Comparison of ENCODE assay signal across 9 cellular contexts in the genomic region with DNA sequence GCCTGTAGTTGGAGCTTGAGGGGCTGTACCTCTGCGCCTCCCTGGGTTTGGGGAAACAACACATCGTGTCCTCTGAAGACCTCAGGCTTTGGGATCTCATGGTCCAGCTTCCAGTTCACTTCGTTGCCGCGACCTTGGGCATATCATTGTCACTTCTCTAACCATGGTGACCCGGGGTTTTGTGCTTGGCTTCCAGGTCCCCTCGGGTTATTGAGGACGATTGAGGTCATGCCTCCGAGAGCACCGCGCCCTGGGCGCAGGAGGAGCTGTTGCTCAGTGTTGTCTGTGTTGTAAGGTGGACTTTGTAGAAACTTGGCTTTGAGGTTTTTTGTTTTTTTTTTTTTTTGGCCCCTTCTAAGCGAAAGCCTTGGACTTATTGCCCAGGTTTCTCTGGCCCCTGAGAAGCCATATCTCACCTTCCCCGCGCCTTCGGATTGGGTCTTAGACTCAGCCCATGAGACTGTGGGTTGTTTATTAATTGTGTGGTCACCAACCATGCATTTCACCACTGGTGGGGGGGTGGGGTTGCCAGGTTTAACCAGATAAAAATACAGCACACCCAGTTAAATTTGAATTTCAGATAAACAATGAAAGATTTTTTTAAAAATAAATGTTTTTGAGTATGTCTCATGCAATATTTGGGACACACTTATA. TPM values are rescaled to one million over a fixed set of nuclear protein-coding genes. Genes with fewer than 3 reads are reported as not detected.
DNase-seq lines count a peak whose midpoint lies in the region; ATAC-seq and TF ChIP-seq lines count a peak whose summit lies in the region.
"Had no signal": no experiment of that assay in that cellular context is flagged by ENCODE, and none has a peak within 500 bp of the region (broad histone marks: within the 10 kb centered on the region; RNA-seq: fewer than 3 reads in every experiment).

No MANE protein-coding gene starts in this region.

- intact Hi-C loops in Panc1 (cut with micrococcal nuclease; ENCODE audit: unreplicated experiment) (no loop called here), gastrocnemius medialis (cut with DNase I; ENCODE audit: low total_unique reads) (loop anchor here (5.0 kb wide), 2 partner anchors 107 to 227 kb away; a partner anchor contains a TSS)

- in situ Hi-C loops in Panc1 (cut with HindIII; ENCODE audit: low pct_unique_long_range_greater_than_20kb, low sequenced_read_pairs): no loop called here
- in situ Hi-C loops in gastrocnemius medialis (cut with MboI; ENCODE audit: low sequenced_read_pairs in 4 of 4): no loop called here

- TF ChIP-seq CTCF in GM06990 (IDR thresholded peaks at IDR 0.05; ENCODE audit: insufficient read depth, low read length, poor library complexity, severe bottlenecking) (no peak), Panc1 (IDR thresholded peaks at IDR 0.05) (no peak), gastrocnemius medialis (IDR thresholded peaks at IDR 0.05 in 4 of 5, conservative IDR thresholded peaks at IDR 0.05 in 1 of 5) (no peak)

- POLR2A ChIA-PET in Panc1 (lab: Charles Lee): interaction anchor here (0.5 to 0.6 kb wide), 2 partner anchors 86 to 1804 kb away, joined by 3 read pairs; no protein-coding TSS in a partner anchor

- no TSS peak for BruUV-seq in Panc1 (replicated peaks; lab: Mats Ljungman, UMichigan)

- H3K27me3 ChIP-seq in GM06990 (replicated peaks; ENCODE audit: control insufficient read depth, insufficient read depth, low read length): no peaks in the 10 kb centered on the region; the same call in 1 of the 2 replicates
- H3K27me3 ChIP-seq in Panc1 (ENCODE audit: control insufficient read depth, insufficient read depth, low read length): no peaks in the 10 kb centered on the region
- H3K27me3 ChIP-seq in gastrocnemius medialis: no peaks in the 10 kb centered on the region
- H3K27me3 ChIP-seq: SJSA1 had no signal

- TF ChIP-seq POLR2A in gastrocnemius medialis (IDR thresholded peaks at IDR 0.05): no peak

- CTCF ChIA-PET in Panc1 (lab: Charles Lee): no interaction called here

- peak overlapping the region; percentile 90 for H3K27ac ChIP-seq in Panc1 (ENCODE audit: low read length)
- H3K27ac ChIP-seq in gastrocnemius medialis: peak overlapping the region; percentile 84 to 96 (median 91)
- H3K27ac ChIP-seq: SJSA1 had no signal

- H3K9me3 ChIP-seq in Panc1 (ENCODE audit: control insufficient read depth, insufficient read depth, low read depth, low read length) (no peaks in the 10 kb centered on the region), gastrocnemius medialis (no peaks in the 10 kb centered on the region)
- H3K9me3 ChIP-seq: SJSA1 had no signal

- H3K4me1 ChIP-seq in Panc1 (ENCODE audit: control insufficient read depth, insufficient read depth, low read length) (peaks cover 32% of the 10 kb centered on the region), gastrocnemius medialis (peaks cover 39 to 59% of the 10 kb centered on the region in 2 donors)

- no peak for DNase-seq in GM06990 (ENCODE audit: extremely low read depth, insufficient read length)
- DNase-seq in Panc1 (ENCODE audit: low read depth, low spot score): no peak
- peak; percentile 86 for DNase-seq in glomerular visceral epithelial cell (ENCODE audit: extremely low spot score)
- peak in 1 of 2 donors; percentile 41 for DNase-seq in gastrocnemius medialis
- no peak for DNase-seq in activated effector memory CD4-positive, alpha-beta T cell treated with Interleukin-2 at 50 U/mL for 16 hours
- no peak for DNase-seq in foreskin melanocyte

- H3K36me3 ChIP-seq in GM06990 (ENCODE audit: control insufficient read depth, insufficient read depth, low read length) (no peaks in the 10 kb centered on the region), Panc1 (ENCODE audit: control insufficient read depth, insufficient read depth, low read length) (no peaks in the 10 kb centered on the region; the same call in 1 of the 2 replicates), gastrocnemius medialis (no peaks in the 10 kb centered on the region)
- H3K36me3 ChIP-seq: SJSA1 had no signal

- ATAC-seq in Panc1: no peak; the same call in 1 of the 2 replicates
- no peak for ATAC-seq in gastrocnemius medialis
- ATAC-seq in HG03095 (IDR thresholded peaks at IDR 0.05; ENCODE audit: unreplicated experiment): no peak
- ATAC-seq in HG02798 (IDR thresholded peaks at IDR 0.05; ENCODE audit: poor library complexity, unreplicated experiment): no peak

- peak overlapping the region; percentile 66 for H3K4me3 ChIP-seq in GM06990 (replicated peaks; ENCODE audit: low read depth, low read length)
- H3K4me3 ChIP-seq in Panc1 (ENCODE audit: low read depth in 2 of 2, low read length in 2 of 2): peak overlapping the region; percentile 69 to 76
- H3K4me3 ChIP-seq in gastrocnemius medialis: peak overlapping the region; percentile 62 to 79 (median 73)

RNA-seq across cellular contexts. Expression of a gene that starts 2.6 kb away (rescaled TPM):
- total RNA-seq in Panc1 (2021; ENCODE audit: unreplicated experiment): 14.5 TPM
- 15.1 TPM for polyA plus RNA-seq in Panc1 (2012; ENCODE audit: insufficient read length)
- total RNA-seq in gastrocnemius medialis: 10 to 100 TPM in 3 of 4 donors, 1 to 10 TPM in 1; 9.8 to 23.5 (median 13.7) TPM

RNA-seq across cellular contexts. Expression of a gene that starts 54.3 kb away (rescaled TPM):
- total RNA-seq in Panc1 (2021; ENCODE audit: unreplicated experiment) (124 TPM), gastrocnemius medialis (10 to 100 TPM; 36.6 to 89.4 (median 79.7) TPM)
- polyA plus RNA-seq in Panc1 (2012; ENCODE audit: insufficient read length): 115 TPM
